Comparison of ENCODE assay signal across 1 cellular context in genomic region chr4:14853186-14853946, GRCh38.
A peak's percentile ranks its signal among the peaks of the same experiment; 100 is the strongest.
TF ChIP-seq lines count a peak whose summit lies in the region.

No MANE protein-coding gene starts in this region.

TF ChIP-seq in SK-N-SH, 30 proteins besides CTCF, POLR2A, EP300 and RAD21 (continued from another document):
- TF ChIP-seq, protein P1, sequence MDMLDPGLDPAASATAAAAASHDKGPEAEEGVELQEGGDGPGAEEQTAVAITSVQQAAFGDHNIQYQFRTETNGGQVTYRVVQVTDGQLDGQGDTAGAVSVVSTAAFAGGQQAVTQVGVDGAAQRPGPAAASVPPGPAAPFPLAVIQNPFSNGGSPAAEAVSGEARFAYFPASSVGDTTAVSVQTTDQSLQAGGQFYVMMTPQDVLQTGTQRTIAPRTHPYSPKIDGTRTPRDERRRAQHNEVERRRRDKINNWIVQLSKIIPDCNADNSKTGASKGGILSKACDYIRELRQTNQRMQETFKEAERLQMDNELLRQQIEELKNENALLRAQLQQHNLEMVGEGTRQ (IDR thresholded peaks at IDR 0.05; ENCODE audit: borderline replicate concordance, low read depth, low read length): no peak
- TF ChIP-seq SMC3 (IDR thresholded peaks at IDR 0.05; ENCODE audit: low read depth, low read length): no peak
- no peak for TF ChIP-seq NRF1 (IDR thresholded peaks at IDR 0.05; ENCODE audit: low read depth, low read length)
- peak; percentile 63 for TF ChIP-seq NFIC (IDR thresholded peaks at IDR 0.05; ENCODE audit: borderline replicate concordance)
- peak; percentile 49; the same call in 1 of the 2 replicates for TF ChIP-seq YY1 (IDR thresholded peaks at IDR 0.05; ENCODE audit: low read depth)
- no peak for TF ChIP-seq GABPA (IDR thresholded peaks at IDR 0.05; ENCODE audit: low read depth)
- TF ChIP-seq, protein P2, sequence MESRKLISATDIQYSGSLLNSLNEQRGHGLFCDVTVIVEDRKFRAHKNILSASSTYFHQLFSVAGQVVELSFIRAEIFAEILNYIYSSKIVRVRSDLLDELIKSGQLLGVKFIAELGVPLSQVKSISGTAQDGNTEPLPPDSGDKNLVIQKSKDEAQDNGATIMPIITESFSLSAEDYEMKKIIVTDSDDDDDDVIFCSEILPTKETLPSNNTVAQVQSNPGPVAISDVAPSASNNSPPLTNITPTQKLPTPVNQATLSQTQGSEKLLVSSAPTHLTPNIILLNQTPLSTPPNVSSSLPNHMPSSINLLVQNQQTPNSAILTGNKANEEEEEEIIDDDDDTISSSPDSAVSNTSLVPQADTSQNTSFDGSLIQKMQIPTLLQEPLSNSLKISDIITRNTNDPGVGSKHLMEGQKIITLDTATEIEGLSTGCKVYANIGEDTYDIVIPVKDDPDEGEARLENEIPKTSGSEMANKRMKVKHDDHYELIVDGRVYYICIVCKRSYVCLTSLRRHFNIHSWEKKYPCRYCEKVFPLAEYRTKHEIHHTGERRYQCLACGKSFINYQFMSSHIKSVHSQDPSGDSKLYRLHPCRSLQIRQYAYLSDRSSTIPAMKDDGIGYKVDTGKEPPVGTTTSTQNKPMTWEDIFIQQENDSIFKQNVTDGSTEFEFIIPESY (IDR thresholded peaks at IDR 0.05; ENCODE audit: borderline replicate concordance, low read depth): no peak
- TF ChIP-seq, protein P3, sequence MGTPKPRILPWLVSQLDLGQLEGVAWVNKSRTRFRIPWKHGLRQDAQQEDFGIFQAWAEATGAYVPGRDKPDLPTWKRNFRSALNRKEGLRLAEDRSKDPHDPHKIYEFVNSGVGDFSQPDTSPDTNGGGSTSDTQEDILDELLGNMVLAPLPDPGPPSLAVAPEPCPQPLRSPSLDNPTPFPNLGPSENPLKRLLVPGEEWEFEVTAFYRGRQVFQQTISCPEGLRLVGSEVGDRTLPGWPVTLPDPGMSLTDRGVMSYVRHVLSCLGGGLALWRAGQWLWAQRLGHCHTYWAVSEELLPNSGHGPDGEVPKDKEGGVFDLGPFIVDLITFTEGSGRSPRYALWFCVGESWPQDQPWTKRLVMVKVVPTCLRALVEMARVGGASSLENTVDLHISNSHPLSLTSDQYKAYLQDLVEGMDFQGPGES (IDR thresholded peaks at IDR 0.05; ENCODE audit: low read depth, low read length): no peak
- TF ChIP-seq FOSL2 (IDR thresholded peaks at IDR 0.05; ENCODE audit: borderline replicate concordance, low read depth): peak; percentile 71; the same call in 1 of the 2 replicates
- TF ChIP-seq POLR2AphosphoS5 (IDR thresholded peaks at IDR 0.05; ENCODE audit: low read depth, low read length): no peak
- no peak for TF ChIP-seq MXI1 (IDR thresholded peaks at IDR 0.05; ENCODE audit: low read depth, low read length)
- TF ChIP-seq CHD2 (IDR thresholded peaks at IDR 0.05; ENCODE audit: low read length, partially characterized antibody): no peak
- peak; percentile 76 for TF ChIP-seq TCF12 (IDR thresholded peaks at IDR 0.05)
- TF ChIP-seq FOXM1 (IDR thresholded peaks at IDR 0.05; ENCODE audit: low read depth): no peak
- no peak for TF ChIP-seq TAF1 (IDR thresholded peaks at IDR 0.05; ENCODE audit: borderline replicate concordance, low read depth, low read length)
- TF ChIP-seq RCOR1 (IDR thresholded peaks at IDR 0.05; ENCODE audit: low read length): no peak
